Comparison of ENCODE assay signal across 8 cellular contexts in genomic region chr2:73779472-73780241, GRCh38. TPM values are rescaled to one million over a fixed set of nuclear protein-coding genes. Genes with fewer than 3 reads are reported as not detected.
A peak's percentile ranks its signal among the peaks of the same experiment; 100 is the strongest.
DNase-seq lines count a peak whose midpoint lies in the region; ATAC-seq and TF ChIP-seq lines count a peak whose summit lies in the region.

TSS of gene DUSP11 (minus strand) at chr2:73780103. CDS start at chr2:73779974, 129 bp downstream.

- DNase-seq in DMS 273 (lab: John Stamatoyannopoulos, UW; ENCODE audit: unreplicated experiment) (peak; percentile 98), HuH-7 (ENCODE audit: low spot score) (peak; percentile 85), activated T-cell treated with anti-CD3 and anti-CD28 coated beads for 1 hour (ENCODE audit: low read depth) (peak; percentile 96), epithelial cell of esophagus (ENCODE audit: low read depth) (peak; percentile 96), mucosa of descending colon (peak; percentile 95 to 100 (median 99))
- peak; percentile 90 to 97 for DNase-seq in stimulated activated CD8-positive, alpha-beta memory T cell treated with anti-CD3 and anti-CD28 coated beads, Interleukin-4, amount 100 ng/mL, for 4 hours (ENCODE audit: low read depth in 2 of 2, low spot score in 1 of 2)

- TF ChIP-seq CTCF in OCI-LY3 (IDR thresholded peaks at IDR 0.05; ENCODE audit: low read depth, low read length) (peak; percentile 78), epithelial cell of esophagus (IDR thresholded peaks at IDR 0.05; ENCODE audit: insufficient read depth, low read depth, low read length, missing control alignments) (peak; percentile 95), mucosa of descending colon (IDR thresholded peaks at IDR 0.05) (peak; percentile 92)

- peak within 1 kb of the TSS; percentile 89 for H3K9ac ChIP-seq in OCI-LY3 (ENCODE audit: low read length)

- H3K4me1 ChIP-seq in OCI-LY3 (ENCODE audit: low read length) (peaks cover 16% of the 10 kb centered on the region), mucosa of descending colon (ENCODE audit: low read depth) (peaks cover 9% of the 10 kb centered on the region)

- H3K27ac ChIP-seq in OCI-LY3 (ENCODE audit: low read length) = peak within 1 kb of the TSS; percentile 55

- peak within 1 kb of the TSS; percentile 82 for H2AFZ ChIP-seq in OCI-LY3 (ENCODE audit: low read depth, low read length)

- H3K36me3 ChIP-seq in OCI-LY3 (replicated peaks; ENCODE audit: low read depth, low read length) (peaks cover 19% of the 10 kb centered on the region), mucosa of descending colon (ENCODE audit: low read depth) (no peaks in the 10 kb centered on the region)

- H3K4me2 ChIP-seq in OCI-LY3 (ENCODE audit: low read length) = peak within 1 kb of the TSS; percentile 81

- no peaks in the 10 kb centered on the region for H4K20me1 ChIP-seq in OCI-LY3 (ENCODE audit: insufficient read depth, low read length)

- ATAC-seq in GM21447 (IDR thresholded peaks at IDR 0.05; ENCODE audit: unreplicated experiment) (peak; percentile 99), mucosa of descending colon (peak; percentile 100)

- H3K27me3 ChIP-seq in OCI-LY3 (ENCODE audit: low read depth, low read length) = no peaks in the 10 kb centered on the region

- H3K9me3 ChIP-seq in OCI-LY3 (ENCODE audit: insufficient read depth, low read length) = no peaks in the 10 kb centered on the region
- H3K9me3 ChIP-seq in mucosa of descending colon = no peaks in the 10 kb centered on the region

- peaks cover 30% of the 10 kb centered on the region for H3K79me2 ChIP-seq in OCI-LY3 (ENCODE audit: low read length)

- H3K4me3 ChIP-seq in OCI-LY3 (ENCODE audit: low read length) (peak within 1 kb of the TSS; percentile 92), epithelial cell of esophagus (ENCODE audit: low read length) (peak within 1 kb of the TSS; percentile 99), mucosa of descending colon (peak within 1 kb of the TSS; percentile 56)

- intact Hi-C loops in mucosa of descending colon (cut with DNase I, micrococcal nuclease) = no loop called here

RNA-seq across cellular contexts. Expression of gene DUSP11, which starts in this region (rescaled TPM):
- total RNA-seq in mucosa of descending colon = 10 to 100 TPM; 18.5 to 22.5 (median 21.0) TPM

Comparison
In these comparisons a context has a peak if more than half of its experiments do, and no peak if none do; other contexts are left out.
1. Peak in every context shown above with its lines: DNase-seq, ATAC-seq, H3K4me3 ChIP-seq and H3K27ac ChIP-seq.